In genomic region chr17:50265690-50266306, GRCh38 we compare ENCODE assay signal across 15 cellular contexts. TPM values are rescaled to one million over a fixed set of nuclear protein-coding genes. Genes with fewer than 3 reads are reported as not detected.
DNase-seq lines count a peak whose midpoint lies in the region; ATAC-seq and TF ChIP-seq lines count a peak whose summit lies in the region.
"Had no signal": no experiment of that assay in that cellular context is flagged by ENCODE, and none has a peak within 500 bp of the region (broad histone marks: within the 10 kb centered on the region; RNA-seq: fewer than 3 reads in every experiment).

No MANE protein-coding gene starts in this region.

- no peak overlapping the region for H3K9ac ChIP-seq in SK-N-MC (ENCODE audit: insufficient read length)

- H3K36me3 Mint-ChIP-seq in glutamatergic neuron (ENCODE audit: unreplicated experiment) = no peaks in the 10 kb centered on the region
- H3K36me3 Mint-ChIP-seq: CD8-positive, alpha-beta T cell; memory B cell had no signal

- peak overlapping the region; percentile 6 for H3K4me3 Mint-ChIP-seq in glutamatergic neuron (ENCODE audit: unreplicated experiment)
- H3K4me3 Mint-ChIP-seq: CD8-positive, alpha-beta T cell; memory B cell; stimulated activated naive CD8-positive, alpha-beta T cell treated with anti-CD3 and anti-CD28 coated beads, Interleukin-15, Interleukin-2, amounts not matched to agents 100 ng/mL and 50 ng/mL, for 24 hours had no signal

- peak; percentile 5 for DNase-seq in GM10266 (ENCODE audit: extremely low spot score)
- DNase-seq in SK-N-MC (ENCODE audit: low read depth, low spot score) = no peak
- no peak for DNase-seq in glutamatergic neuron
- no peak for DNase-seq in DMS53 (lab: John Stamatoyannopoulos, UW)
- DNase-seq in DMS79 (lab: John Stamatoyannopoulos, UW) = no peak
- no peak for DNase-seq in midbrain (lab: John Stamatoyannopoulos, UW)
- DNase-seq: activated CD4-positive, alpha-beta T cell treated with anti-CD3 and anti-CD28 coated beads for 4 hours; CD8-positive, alpha-beta T cell; OCI-M1; stimulated activated CD4-positive, alpha-beta T cell treated with anti-CD3 and anti-CD28 coated beads, Interleukin-4, amount 100 ng/mL, for 24 hours had no signal

- H3K27ac ChIP-seq in SK-N-MC (0 out of 2 replicates have a peak overlapping the region, but pooled peaks have one; percentile 31), skin epidermis (peak overlapping the region in 14 of 21 experiments; percentile 8 to 90 (median 77))

- H3K36me3 ChIP-seq in SK-N-MC (ENCODE audit: insufficient read depth, low read length) = no peaks in the 10 kb centered on the region

- H3K27ac Mint-ChIP-seq in glutamatergic neuron (ENCODE audit: unreplicated experiment) = peak overlapping the region; percentile 41
- H3K27ac Mint-ChIP-seq: CD8-positive, alpha-beta T cell; memory B cell; stimulated activated naive CD8-positive, alpha-beta T cell treated with anti-CD3 and anti-CD28 coated beads, Interleukin-15, Interleukin-2, amounts not matched to agents 100 ng/mL and 50 ng/mL, for 24 hours had no signal

- H3K4me3 ChIP-seq in SK-N-MC (no peak overlapping the region), skin epidermis (no peak overlapping the region)

- H3K9me3 ChIP-seq in SK-N-MC (ENCODE audit: low read depth, low read length) = no peaks in the 10 kb centered on the region

- H3K4me1 Mint-ChIP-seq in glutamatergic neuron (ENCODE audit: low read depth, unreplicated experiment) = peaks cover 14% of the 10 kb centered on the region
- H3K4me1 Mint-ChIP-seq: memory B cell had no signal

- peaks cover 4% of the 10 kb centered on the region for H3K9me3 Mint-ChIP-seq in glutamatergic neuron (ENCODE audit: unreplicated experiment)
- H3K9me3 Mint-ChIP-seq: CD8-positive, alpha-beta T cell; memory B cell; stimulated activated naive CD8-positive, alpha-beta T cell treated with anti-CD3 and anti-CD28 coated beads, Interleukin-15, Interleukin-2, amounts not matched to agents 100 ng/mL and 50 ng/mL, for 24 hours had no signal

- peaks cover 8% of the 10 kb centered on the region for H3K27me3 Mint-ChIP-seq in glutamatergic neuron (ENCODE audit: unreplicated experiment)

- ATAC-seq in HG03521 (IDR thresholded peaks at IDR 0.05; ENCODE audit: unreplicated experiment) = no peak
- ATAC-seq: CD8-positive, alpha-beta T cell had no signal

- TF ChIP-seq CTCF in GM10266 (IDR thresholded peaks at IDR 0.05; ENCODE audit: control insufficient read depth, insufficient read depth, low read depth, missing control alignments) (no peak), glutamatergic neuron (IDR thresholded peaks at IDR 0.05; ENCODE audit: partially characterized antibody, unreplicated experiment) (no peak)

RNA-seq across cellular contexts. Expression of gene TMEM92, which starts 8.5 kb away (rescaled TPM):
- not detected for total RNA-seq in glutamatergic neuron (ENCODE audit: unreplicated experiment)
- total RNA-seq: cardiac septum; CD8-positive, alpha-beta T cell had no signal
